Comparison of ENCODE assay signal across 7 cellular contexts in the genomic region with DNA sequence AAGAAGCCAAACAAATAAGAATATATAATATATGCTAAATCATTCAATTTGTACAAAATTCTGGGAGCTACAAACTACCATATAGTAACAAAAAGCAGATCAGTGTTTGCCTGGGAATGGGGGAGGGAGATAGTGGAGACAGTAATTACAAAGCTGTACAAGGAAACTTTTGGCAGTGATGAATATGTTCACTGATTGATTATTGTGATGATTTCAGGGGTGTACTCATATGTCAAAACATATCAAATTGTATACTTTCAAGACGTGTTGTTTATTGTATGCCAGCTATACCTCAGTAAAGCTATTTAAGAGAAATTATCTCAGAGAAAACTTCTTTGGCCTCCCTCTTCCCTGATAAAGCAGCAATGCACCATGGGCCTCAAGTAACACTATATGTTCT.
"Had no signal": no experiment of that assay in that cellular context is flagged by ENCODE, and none has a peak within 500 bp of the region (broad histone marks: within the 10 kb centered on the region; RNA-seq: fewer than 3 reads in every experiment).

No MANE protein-coding gene starts in this region.

- DNase-seq: IMR-90, KBM-7, KG1 had no signal

- H3K27ac ChIP-seq: HL-60, KMS-11 had no signal

- H3K9ac ChIP-seq: KMS-11 had no signal

- H3K4me2 ChIP-seq: KMS-11 had no signal

- FAIRE-seq: HepG2, HTR-8/SVneo had no signal

- ATAC-seq: HepG2 had no signal
